Comparison of ENCODE assay signal across 24 cellular contexts in genomic region chr6:143647191-143647590, GRCh38. TPM values are rescaled to one million over a fixed set of nuclear protein-coding genes. Genes with fewer than 3 reads are reported as not detected.
DNase-seq lines count a peak whose midpoint lies in the region; ATAC-seq lines count a peak whose summit lies in the region.
"Had no signal": no experiment of that assay in that cellular context is flagged by ENCODE, and none has a peak within 500 bp of the region (broad histone marks: within the 10 kb centered on the region; RNA-seq: fewer than 3 reads in every experiment).

No MANE protein-coding gene starts in this region.

- CTCF ChIA-PET in naive thymus-derived CD4-positive, alpha-beta T cell (lab: Charles Lee), result no interaction called here

- H3K4me3 Mint-ChIP-seq in activated T-cell treated with anti-CD3 and anti-CD28 coated beads, Interleukin-2, amount 50 U/mL, for 72 hours, result peak overlapping the region in 1 of 2 donors; percentile 13
- H3K4me3 Mint-ChIP-seq in activated T-helper 2 cell treated with anti-CD3 and anti-CD28 coated beads, Interferon-gamma antibody, Interleukin-2, Interleukin-4, amounts not matched to agents 10 μg/mL and 5 μg/mL and 100 μg/mL, durations not matched to agents 14 hours and 24 hours and 36 hours (ENCODE audit: low read depth), result no peak overlapping the region
- peak overlapping the region in 1 of 2 donors; percentile 4 for H3K4me3 Mint-ChIP-seq in stimulated activated naive B cell treated with anti-CD40 and anti-IgM and Interleukin-4, amounts not matched to agents 10 μg/mL and 1 μg/mL and 100 μg/mL, for 72 hours
- no peak overlapping the region for H3K4me3 Mint-ChIP-seq in naive thymus-derived CD4-positive, alpha-beta T cell
- H3K4me3 Mint-ChIP-seq: activated CD4-positive, alpha-beta T cell treated with anti-CD3 and anti-CD28 coated beads, Interleukin-2, amount 10 ng/mL, durations not matched to agents 7 days and 5 days; naive B cell had no signal

- H3K36me3 Mint-ChIP-seq in activated T-cell treated with anti-CD3 and anti-CD28 coated beads, Interleukin-2, amount 50 U/mL, for 72 hours (ENCODE audit: insufficient read depth in 2 of 2), result peaks cover 5% of the 10 kb centered on the region in 2 donors
- peaks cover 9% of the 10 kb centered on the region for H3K36me3 Mint-ChIP-seq in activated T-helper 2 cell treated with anti-CD3 and anti-CD28 coated beads, Interferon-gamma antibody, Interleukin-2, Interleukin-4, amounts not matched to agents 10 μg/mL and 5 μg/mL and 100 μg/mL, durations not matched to agents 14 hours and 24 hours and 36 hours (ENCODE audit: low read depth)
- peaks cover 1 to 9% of the 10 kb centered on the region in 2 donors for H3K36me3 Mint-ChIP-seq in stimulated activated naive B cell treated with anti-CD40 and anti-IgM and Interleukin-4, amounts not matched to agents 10 μg/mL and 1 μg/mL and 100 μg/mL, for 72 hours
- H3K36me3 Mint-ChIP-seq in naive thymus-derived CD4-positive, alpha-beta T cell, result peaks cover 0 to 23% (median 6%) of the 10 kb centered on the region in 5 donors

- peaks cover 6% of the 10 kb centered on the region in 2 donors for H3K9me3 Mint-ChIP-seq in activated T-cell treated with anti-CD3 and anti-CD28 coated beads, Interleukin-2, amount 50 U/mL, for 72 hours
- peaks cover 18% of the 10 kb centered on the region for H3K9me3 Mint-ChIP-seq in activated T-helper 2 cell treated with anti-CD3 and anti-CD28 coated beads, Interferon-gamma antibody, Interleukin-2, Interleukin-4, amounts not matched to agents 10 μg/mL and 5 μg/mL and 100 μg/mL, durations not matched to agents 14 hours and 24 hours and 36 hours
- peaks cover 7 to 15% of the 10 kb centered on the region in 2 donors for H3K9me3 Mint-ChIP-seq in stimulated activated naive B cell treated with anti-CD40 and anti-IgM and Interleukin-4, amounts not matched to agents 10 μg/mL and 1 μg/mL and 100 μg/mL, for 72 hours
- H3K9me3 Mint-ChIP-seq in naive thymus-derived CD4-positive, alpha-beta T cell, result peaks cover 0 to 12% (median 1%) of the 10 kb centered on the region in 11 donors

- H3K36me3 ChIP-seq in naive thymus-derived CD4-positive, alpha-beta T cell (ENCODE audit: control insufficient read depth in 2 of 3, insufficient read depth in 3 of 3, low read length in 3 of 3), result no peaks in the 10 kb centered on the region
- H3K36me3 ChIP-seq: adrenal gland, brain microvascular endothelial cell, thyroid gland had no signal

- H3K27me3 ChIP-seq in naive thymus-derived CD4-positive, alpha-beta T cell (ENCODE audit: control insufficient read depth in 2 of 2, insufficient read depth in 2 of 2, low read length in 2 of 2), result no peaks in the 10 kb centered on the region
- H3K27me3 ChIP-seq: adrenal gland, brain microvascular endothelial cell, thyroid gland had no signal

- peaks cover 14% of the 10 kb centered on the region for H3K4me1 Mint-ChIP-seq in activated T-cell treated with anti-CD3 and anti-CD28 coated beads, Interleukin-2, amount 50 U/mL, for 72 hours (ENCODE audit: low read depth)
- H3K4me1 Mint-ChIP-seq in activated T-helper 2 cell treated with anti-CD3 and anti-CD28 coated beads, Interferon-gamma antibody, Interleukin-2, Interleukin-4, amounts not matched to agents 10 μg/mL and 5 μg/mL and 100 μg/mL, durations not matched to agents 14 hours and 24 hours and 36 hours (ENCODE audit: low read depth), result peaks cover 20% of the 10 kb centered on the region
- H3K4me1 Mint-ChIP-seq in stimulated activated naive B cell treated with anti-CD40 and anti-IgM and Interleukin-4, amounts not matched to agents 10 μg/mL and 1 μg/mL and 100 μg/mL, for 72 hours, result peaks cover 20 to 26% of the 10 kb centered on the region in 2 donors
- H3K4me1 Mint-ChIP-seq in naive thymus-derived CD4-positive, alpha-beta T cell, result peaks cover 0 to 14% (median 0%) of the 10 kb centered on the region in 7 donors

- H3K4me1 ChIP-seq in naive thymus-derived CD4-positive, alpha-beta T cell (ENCODE audit: control insufficient read depth in 2 of 2, insufficient read depth in 2 of 2, low read length in 2 of 2), result no peaks in the 10 kb centered on the region
- H3K4me1 ChIP-seq: adrenal gland, thyroid gland had no signal

- no peak overlapping the region for H3K4me3 ChIP-seq in naive thymus-derived CD4-positive, alpha-beta T cell (ENCODE audit: low read length)
- H3K4me3 ChIP-seq: adrenal gland, smooth muscle cell, thyroid gland had no signal

- POLR2A ChIA-PET in naive thymus-derived CD4-positive, alpha-beta T cell (lab: Charles Lee), result no interaction called here

- ATAC-seq in activated T-cell treated with anti-CD3 and anti-CD28 coated beads, Interleukin-2, amount 50 U/mL, for 72 hours (replicated peaks in 1 of 2), result peak; percentile 62 to 66
- ATAC-seq in GM21576 (IDR thresholded peaks at IDR 0.05; ENCODE audit: unreplicated experiment), result peak; percentile 63
- peak; percentile 87 to 88 for ATAC-seq in stimulated activated naive B cell treated with anti-CD40 and anti-IgM and Interleukin-4, amounts not matched to agents 10 μg/mL and 1 μg/mL and 100 μg/mL, for 72 hours (replicated peaks)
- ATAC-seq in naive thymus-derived CD4-positive, alpha-beta T cell, result no peak
- no peak for ATAC-seq in GM21619 (IDR thresholded peaks at IDR 0.05; ENCODE audit: unreplicated experiment)

- H3K27me3 Mint-ChIP-seq in activated T-cell treated with anti-CD3 and anti-CD28 coated beads, Interleukin-2, amount 50 U/mL, for 72 hours (ENCODE audit: low read depth), result no peaks in the 10 kb centered on the region
- H3K27me3 Mint-ChIP-seq in activated T-helper 2 cell treated with anti-CD3 and anti-CD28 coated beads, Interferon-gamma antibody, Interleukin-2, Interleukin-4, amounts not matched to agents 10 μg/mL and 5 μg/mL and 100 μg/mL, durations not matched to agents 14 hours and 24 hours and 36 hours (ENCODE audit: low read depth), result no peaks in the 10 kb centered on the region
- no peaks in the 10 kb centered on the region for H3K27me3 Mint-ChIP-seq in stimulated activated naive B cell treated with anti-CD40 and anti-IgM and Interleukin-4, amounts not matched to agents 10 μg/mL and 1 μg/mL and 100 μg/mL, for 72 hours
- H3K27me3 Mint-ChIP-seq in naive thymus-derived CD4-positive, alpha-beta T cell, result no peaks in the 10 kb centered on the region
- H3K27me3 Mint-ChIP-seq: activated CD4-positive, alpha-beta T cell treated with anti-CD3 and anti-CD28 coated beads, Interleukin-2, amount 10 ng/mL, durations not matched to agents 7 days and 5 days; naive B cell had no signal

- intact Hi-C loops in activated T-helper 2 cell treated with anti-CD3 and anti-CD28 coated beads, Interferon-gamma antibody, Interleukin-2, Interleukin-4, amounts not matched to agents 10 μg/mL and 5 μg/mL and 100 μg/mL, durations not matched to agents 14 hours and 24 hours and 36 hours (cut with micrococcal nuclease), result no loop called here
- intact Hi-C loops in naive thymus-derived CD4-positive, alpha-beta T cell (cut with micrococcal nuclease), result no loop called here

- peak overlapping the region; percentile 10 for H3K27ac Mint-ChIP-seq in activated T-cell treated with anti-CD3 and anti-CD28 coated beads, Interleukin-2, amount 50 U/mL, for 72 hours
- peak overlapping the region; percentile 13 for H3K27ac Mint-ChIP-seq in activated T-helper 2 cell treated with anti-CD3 and anti-CD28 coated beads, Interferon-gamma antibody, Interleukin-2, Interleukin-4, amounts not matched to agents 10 μg/mL and 5 μg/mL and 100 μg/mL, durations not matched to agents 14 hours and 24 hours and 36 hours
- peak overlapping the region; percentile 10 for H3K27ac Mint-ChIP-seq in stimulated activated naive B cell treated with anti-CD40 and anti-IgM and Interleukin-4, amounts not matched to agents 10 μg/mL and 1 μg/mL and 100 μg/mL, for 72 hours
- no peak overlapping the region for H3K27ac Mint-ChIP-seq in naive thymus-derived CD4-positive, alpha-beta T cell
- H3K27ac Mint-ChIP-seq: activated CD4-positive, alpha-beta T cell treated with anti-CD3 and anti-CD28 coated beads, Interleukin-2, amount 10 ng/mL, durations not matched to agents 7 days and 5 days had no signal

- H3K27ac ChIP-seq in naive thymus-derived CD4-positive, alpha-beta T cell (ENCODE audit: low read depth, low read length), result no peak overlapping the region
- H3K27ac ChIP-seq: adrenal gland, brain microvascular endothelial cell, HL-60, RWPE1, thyroid gland had no signal

- no peaks in the 10 kb centered on the region for H3K9me3 ChIP-seq in naive thymus-derived CD4-positive, alpha-beta T cell (ENCODE audit: control insufficient read depth in 2 of 3, low read length in 3 of 3)
- H3K9me3 ChIP-seq: adrenal gland, thyroid gland had no signal

- no peak for DNase-seq in activated T-cell treated with anti-CD3 and anti-CD28 coated beads, Interleukin-2, amount 50 U/mL, for 72 hours
- DNase-seq in activated T-cell treated with anti-CD3 and anti-CD28 coated beads, Interleukin-2, amount 50 U/mL, for 1 hour, result no peak
- DNase-seq in activated T-helper 2 cell treated with anti-CD3 and anti-CD28 coated beads, Interferon-gamma antibody, Interleukin-2, Interleukin-4, amounts not matched to agents 10 μg/mL and 5 μg/mL and 100 μg/mL, durations not matched to agents 14 hours and 24 hours and 36 hours (ENCODE audit: low spot score), result no peak
- DNase-seq in stimulated activated naive B cell treated with anti-CD40 and anti-IgM and Interleukin-4, amounts not matched to agents 10 μg/mL and 1 μg/mL and 100 μg/mL, for 72 hours, result no peak
- DNase-seq in naive thymus-derived CD4-positive, alpha-beta T cell, result no peak
- no peak for DNase-seq in stimulated activated CD4-positive, alpha-beta T cell treated with anti-CD3 and anti-CD28 coated beads, Interleukin-1b, Interleukin-23, amount 100 ng/mL, for 48 hours
- DNase-seq: activated CD4-positive, alpha-beta T cell treated with anti-CD3 and anti-CD28 coated beads, Interleukin-2, amount 10 ng/mL, durations not matched to agents 7 days and 5 days; activated gamma-delta T cell; adrenal gland; brain microvascular endothelial cell; DMS79 treated with DMSO at 0.1 percent for 48 hours; effector memory CD4-positive, alpha-beta T cell; erythroblast; foreskin fibroblast; naive B cell; NCI-H1092; NCI-H187 treated with DMSO at 0.1 percent for 48 hours; NCI-H69; thyroid gland had no signal

RNA-seq across cellular contexts. Expression of gene PHACTR2, which starts 30.6 kb away (rescaled TPM):
- 10 to 100 TPM; 24.3 to 30.6 TPM for total RNA-seq in activated T-cell treated with anti-CD3 and anti-CD28 coated beads, Interleukin-2, amount 50 U/mL, for 72 hours
- 41.0 and 45.4 TPM in 2 replicates for total RNA-seq in activated T-helper 2 cell treated with anti-CD3 and anti-CD28 coated beads, Interferon-gamma antibody, Interleukin-2, Interleukin-4, amounts not matched to agents 10 μg/mL and 5 μg/mL and 100 μg/mL, durations not matched to agents 14 hours and 24 hours and 36 hours
- 10 to 100 TPM; 15.0 to 42.2 (median 23.2) TPM for total RNA-seq in naive thymus-derived CD4-positive, alpha-beta T cell
- polyA plus RNA-seq in naive thymus-derived CD4-positive, alpha-beta T cell, result 10 to 100 TPM; 10.0 to 18.8 TPM

Comparison
In these comparisons a context has a peak if more than half of its experiments do, and no peak if none do; other contexts are left out.
1. ATAC-seq: peak in activated T-cell treated with anti-CD3 and anti-CD28 coated beads, Interleukin-2, amount 50 U/mL, for 72 hours (2 of 2), GM21576 (single experiment) and stimulated activated naive B cell treated with anti-CD40 and anti-IgM and Interleukin-4, amounts not matched to agents 10 μg/mL and 1 μg/mL and 100 μg/mL, for 72 hours (2 of 2); none in naive thymus-derived CD4-positive, alpha-beta T cell (single experiment) and GM21619 (single experiment).
2. H3K27ac Mint-ChIP-seq: peak in activated T-cell treated with anti-CD3 and anti-CD28 coated beads, Interleukin-2, amount 50 U/mL, for 72 hours (single experiment), activated T-helper 2 cell treated with anti-CD3 and anti-CD28 coated beads, Interferon-gamma antibody, Interleukin-2, Interleukin-4, amounts not matched to agents 10 μg/mL and 5 μg/mL and 100 μg/mL, durations not matched to agents 14 hours and 24 hours and 36 hours (single experiment) and stimulated activated naive B cell treated with anti-CD40 and anti-IgM and Interleukin-4, amounts not matched to agents 10 μg/mL and 1 μg/mL and 100 μg/mL, for 72 hours (single experiment); none in naive thymus-derived CD4-positive, alpha-beta T cell (0 of 9).